In genomic region chr4:134756456-134756855, GRCh38 we compare ENCODE assay signal across 29 cellular contexts.
"Had no signal": no experiment of that assay in that cellular context is flagged by ENCODE, and none has a peak within 500 bp of the region (broad histone marks: within the 10 kb centered on the region; RNA-seq: fewer than 3 reads in every experiment).

No MANE protein-coding gene starts in this region.

- H3K9me3 Mint-ChIP-seq: activated naive CD4-positive, alpha-beta T cell treated with anti-CD3 and anti-CD28 coated beads, Interleukin-2, amount 50 U/mL, for 24 hours; brain; WTC11 had no signal

- H3K36me3 ChIP-seq: Peyer's patch, SJSA1 had no signal

- ATAC-seq: activated CD8-positive, alpha-beta T cell treated with anti-CD3 and anti-CD28 coated beads, Interleukin-2, amount 10 ng/mL, durations not matched to agents 7 days and 5 days; T-helper 17 cell; WTC11 had no signal

- H3K27ac Mint-ChIP-seq: activated CD8-positive, alpha-beta T cell treated with anti-CD3 and anti-CD28 coated beads, Interleukin-2, amount 10 ng/mL, durations not matched to agents 7 days and 5 days; activated naive CD4-positive, alpha-beta T cell treated with anti-CD3 and anti-CD28 coated beads, Interleukin-2, amount 50 U/mL, for 24 hours; brain; T-helper 17 cell; WTC11 had no signal

- H3K4me1 ChIP-seq: Peyer's patch, SJSA1 had no signal

- H3K4me1 Mint-ChIP-seq: activated naive CD4-positive, alpha-beta T cell treated with anti-CD3 and anti-CD28 coated beads, Interleukin-2, amount 50 U/mL, for 24 hours; central memory CD8-positive, alpha-beta T cell; T-helper 17 cell; WTC11 had no signal

- H3K9me3 ChIP-seq: Peyer's patch, SJSA1 had no signal

- H3K4me3 Mint-ChIP-seq: activated CD8-positive, alpha-beta T cell treated with anti-CD3 and anti-CD28 coated beads, Interleukin-2, amount 10 ng/mL, durations not matched to agents 7 days and 5 days; activated naive CD4-positive, alpha-beta T cell treated with anti-CD3 and anti-CD28 coated beads, Interleukin-2, amount 50 U/mL, for 24 hours; brain; central memory CD8-positive, alpha-beta T cell; T-helper 17 cell; WTC11 had no signal

- H3K27ac ChIP-seq: Peyer's patch, RWPE1, SJSA1 had no signal

- DNase-seq: activated CD4-positive, alpha-beta T cell treated with anti-CD3 and anti-CD28 coated beads for 48 hours; activated CD4-positive, alpha-beta T cell treated with anti-CD3 and anti-CD28 coated beads, Interleukin-2, amount 50 U/mL, for 4 hours; activated CD4-positive, CD25-positive, alpha-beta regulatory T cell treated with anti-CD3 and anti-CD28 coated beads, Interleukin-2, amount 50 U/mL, for 72 hours; activated CD8-positive, alpha-beta memory T cell treated with anti-CD3 and anti-CD28 coated beads, Interleukin-2, amount 50 U/mL, for 48 hours; activated CD8-positive, alpha-beta T cell treated with anti-CD3 and anti-CD28 coated beads, Interleukin-2, amount 10 ng/mL, durations not matched to agents 7 days and 5 days; activated effector memory CD4-positive, alpha-beta T cell treated with Interleukin-2 at 50 U/mL for 16 hours; activated naive CD4-positive, alpha-beta T cell; activated T-cell treated with anti-CD3 and anti-CD28 coated beads, Interleukin-2, amount 50 U/mL, for 1 hour; amniotic stem cell; IMR-90; KBM-7; NCI-H1092; NCI-H1436; NCI-H1694 treated with DMSO at 0.1 percent for 48 hours; NCI-H2081; NCI-H446; NCI-H524; NCI-H748 treated with DMSO at 0.1 percent for 48 hours; OCI-M1; Peyer's patch; Right ventricle myocardium superior; T-helper 17 cell; T-helper 9 cell had no signal

- H3K4me3 ChIP-seq: Peyer's patch, SJSA1 had no signal

- H3K27me3 ChIP-seq: Peyer's patch, SJSA1 had no signal

- H3K36me3 Mint-ChIP-seq: activated naive CD4-positive, alpha-beta T cell treated with anti-CD3 and anti-CD28 coated beads, Interleukin-2, amount 50 U/mL, for 24 hours; brain; WTC11 had no signal

- H3K27me3 Mint-ChIP-seq: activated naive CD4-positive, alpha-beta T cell treated with anti-CD3 and anti-CD28 coated beads, Interleukin-2, amount 50 U/mL, for 24 hours; brain; central memory CD8-positive, alpha-beta T cell; T-helper 17 cell had no signal
